ENCODE assay signal across 20 cellular contexts in genomic region chr13:53045110-53045509, GRCh38. TPM values are rescaled to one million over a fixed set of nuclear protein-coding genes. Genes with fewer than 3 reads are reported as not detected.
A peak's percentile ranks its signal among the peaks of the same experiment; 100 is the strongest.
DNase-seq lines count a peak whose midpoint lies in the region; ATAC-seq and TF ChIP-seq lines count a peak whose summit lies in the region.
"Had no signal": no experiment of that assay in that cellular context is flagged by ENCODE, and none has a peak within 500 bp of the region (broad histone marks: within the 10 kb centered on the region; RNA-seq: fewer than 3 reads in every experiment).

No MANE protein-coding gene starts in this region.

- no peak overlapping the region for H3K4me3 Mint-ChIP-seq in MCF 10A (ENCODE audit: unreplicated experiment)

- H3K4me1 ChIP-seq in mammary epithelial cell (ENCODE audit: insufficient read depth, low read length) (no peaks in the 10 kb centered on the region), left ventricle myocardium inferior (no peaks in the 10 kb centered on the region)
- H3K4me1 ChIP-seq: right lobe of liver, upper lobe of right lung had no signal

- POLR2A ChIA-PET in MCF 10A (lab: Yijun Ruan, JAX) = interaction anchor here (0.6 kb wide), 1 partner anchor 8 kb away, joined by 4 read pairs; no protein-coding TSS in a partner anchor

- H3K4me2 ChIP-seq in mammary epithelial cell (ENCODE audit: insufficient read depth, low read depth, low read length) = no peak overlapping the region

- no peak overlapping the region for H2AFZ ChIP-seq in mammary epithelial cell (ENCODE audit: low read depth, low read length)

- no peaks in the 10 kb centered on the region for H3K36me3 Mint-ChIP-seq in MCF 10A (ENCODE audit: insufficient read depth, unreplicated experiment)

- no peaks in the 10 kb centered on the region for H3K9me3 Mint-ChIP-seq in MCF 10A (ENCODE audit: unreplicated experiment)
- H3K9me3 Mint-ChIP-seq: activated T-helper 2 cell treated with anti-CD3 and anti-CD28 coated beads, Interferon-gamma antibody, Interleukin-2, Interleukin-4, amounts not matched to agents 10 μg/mL and 5 μg/mL and 100 μg/mL, durations not matched to agents 14 hours and 24 hours and 36 hours had no signal

- dilution Hi-C loops in mammary epithelial cell (cut with HindIII; ENCODE audit: low sequenced_read_pairs) = no loop called here

- ATAC-seq in GM18907 (IDR thresholded peaks at IDR 0.05; ENCODE audit: unreplicated experiment) (no peak), HG02938 (IDR thresholded peaks at IDR 0.05; ENCODE audit: unreplicated experiment) (no peak)
- ATAC-seq: right lobe of liver, upper lobe of right lung had no signal

- BruUV-seq in MCF 10A (replicated peaks; lab: Mats Ljungman, UMichigan) (no TSS peak), mammary epithelial cell (replicated peaks; lab: Mats Ljungman, UMichigan) (no TSS peak)

- 50% methylated on average over 2 of the region's 2 CpGs for WGBS in mammary epithelial cell (ENCODE audit: low coverage, missing lambda C conversion rate)

- H3K36me3 ChIP-seq in mammary epithelial cell (ENCODE audit: insufficient read depth, low read length) = no peaks in the 10 kb centered on the region
- no peaks in the 10 kb centered on the region for H3K36me3 ChIP-seq in left ventricle myocardium inferior
- H3K36me3 ChIP-seq: MG63, Peyer's patch, right lobe of liver, upper lobe of right lung had no signal

- H3K9me3 ChIP-seq in mammary epithelial cell (replicated peaks; ENCODE audit: insufficient read depth, low read length) (no peaks in the 10 kb centered on the region), left ventricle myocardium inferior (replicated peaks) (no peaks in the 10 kb centered on the region)
- H3K9me3 ChIP-seq: MG63, neutrophil, Peyer's patch, right lobe of liver, upper lobe of right lung had no signal

- peaks cover 65% of the 10 kb centered on the region for H3K27me3 Mint-ChIP-seq in MCF 10A (ENCODE audit: insufficient read depth, unreplicated experiment)

- no peaks in the 10 kb centered on the region for H3K79me2 ChIP-seq in mammary epithelial cell (ENCODE audit: insufficient read depth, low read length)

- H4K20me1 ChIP-seq in mammary epithelial cell (ENCODE audit: insufficient read depth, low read length) = no peaks in the 10 kb centered on the region

- H3K27ac ChIP-seq in mammary epithelial cell (ENCODE audit: insufficient read depth, low read depth, low read length) = no peak overlapping the region
- H3K27ac ChIP-seq in VCaP = peak overlapping the region; percentile 97
- H3K27ac ChIP-seq in left ventricle myocardium inferior (replicated peaks) = peak overlapping the region; percentile 47
- H3K27ac ChIP-seq: C4-2B, neutrophil, right lobe of liver, upper lobe of right lung had no signal

- no peak overlapping the region for H3K9ac ChIP-seq in mammary epithelial cell (ENCODE audit: insufficient read depth, low read length)

- intact Hi-C loops in MCF 10A (cut with micrococcal nuclease) (no loop called here), mammary epithelial cell (cut with micrococcal nuclease) (no loop called here), left ventricle myocardium inferior (cut with micrococcal nuclease) (no loop called here)

- DNase-seq in MCF 10A (ENCODE audit: unreplicated experiment) (peak; percentile 55), mammary epithelial cell (no peak), left ventricle myocardium inferior (no peak), stromal cell of bone marrow (ENCODE audit: low read depth) (peak; percentile 6), NCI-H2196 (lab: John Stamatoyannopoulos, UW; ENCODE audit: unreplicated experiment) (no peak)
- DNase-seq: activated CD4-positive, alpha-beta T cell treated with anti-CD3 and anti-CD28 coated beads for 48 hours; central memory CD4-positive, alpha-beta T cell; left cardiac atrium; MG63; NCI-H2029 treated with DMSO at 0.1 percent for 48 hours; right lobe of liver; stimulated activated naive CD4-positive, alpha-beta T cell; upper lobe of right lung had no signal

- H3K4me3 ChIP-seq in mammary epithelial cell (replicated peaks in 1 of 3; ENCODE audit: insufficient read depth in 1 of 3, low read depth in 2 of 3, low read length in 3 of 3) = no peak overlapping the region
- peak overlapping the region; percentile 49 for H3K4me3 ChIP-seq in left ventricle myocardium inferior
- H3K4me3 ChIP-seq: MG63, Peyer's patch, right lobe of liver, upper lobe of right lung had no signal

- TF ChIP-seq CTCF in MCF 10A (IDR thresholded peaks at IDR 0.05; ENCODE audit: unreplicated experiment) (no peak), mammary epithelial cell (conservative IDR thresholded peaks at IDR 0.05 in 1 of 2, IDR thresholded peaks at IDR 0.05 in 1 of 2; ENCODE audit: extremely low read depth in 1 of 2, insufficient read depth in 1 of 2, low read depth in 1 of 2, low read length in 2 of 2) (no peak), VCaP (conservative IDR thresholded peaks at IDR 0.05) (no peak), left ventricle myocardium inferior (IDR thresholded peaks at IDR 0.05; ENCODE audit: borderline replicate concordance) (no peak)

- in situ Hi-C loops in mammary epithelial cell (cut with MboI; ENCODE audit: low sequenced_read_pairs in 2 of 2) = no loop called here

- CTCF ChIA-PET in MCF 10A (lab: Yijun Ruan, JAX) = no interaction called here
- CTCF ChIA-PET in mammary epithelial cell (lab: Charles Lee; ENCODE audit: low non-redundant PET) = no interaction called here

- H3K4me1 Mint-ChIP-seq in MCF 10A (ENCODE audit: insufficient read depth, unreplicated experiment) = peaks cover 7% of the 10 kb centered on the region

- H3K27me3 ChIP-seq in mammary epithelial cell (ENCODE audit: insufficient read depth, low read length) (no peaks in the 10 kb centered on the region), left ventricle myocardium inferior (ENCODE audit: low read depth) (no peaks in the 10 kb centered on the region)
- H3K27me3 ChIP-seq: neutrophil, Peyer's patch, right lobe of liver, upper lobe of right lung had no signal

- no peak overlapping the region for H3K27ac Mint-ChIP-seq in MCF 10A (ENCODE audit: low read depth, unreplicated experiment)
- H3K27ac Mint-ChIP-seq: activated T-helper 2 cell treated with anti-CD3 and anti-CD28 coated beads, Interferon-gamma antibody, Interleukin-2, Interleukin-4, amounts not matched to agents 10 μg/mL and 5 μg/mL and 100 μg/mL, durations not matched to agents 14 hours and 24 hours and 36 hours had no signal

RNA-seq across cellular contexts. Expression of gene OLFM4, which starts 16.5 kb away (rescaled TPM):
- total RNA-seq in MCF 10A (2022) (not detected in 2 replicates), mammary epithelial cell (not detected), left ventricle myocardium inferior (0.55 TPM)
- polyA plus RNA-seq in mammary epithelial cell = not detected
- polyA minus RNA-seq in mammary epithelial cell = not detected
- total RNA-seq: activated T-helper 2 cell treated with anti-CD3 and anti-CD28 coated beads, Interferon-gamma antibody, Interleukin-2, Interleukin-4, amounts not matched to agents 10 μg/mL and 5 μg/mL and 100 μg/mL, durations not matched to agents 14 hours and 24 hours and 36 hours; upper lobe of right lung had no signal

Comparison
In these comparisons a context has a peak if more than half of its experiments do, and no peak if none do; other contexts are left out.
1. DNase-seq: peak in MCF 10A (single experiment) and stromal cell of bone marrow (single experiment); none in mammary epithelial cell (single experiment), left ventricle myocardium inferior (single experiment) and NCI-H2196 (single experiment).